Comparison of ENCODE assay signal across 29 cellular contexts in genomic region chr1:60906039-60906438, GRCh38.
"Had no signal": no experiment of that assay in that cellular context is flagged by ENCODE, and none has a peak within 500 bp of the region (broad histone marks: within the 10 kb centered on the region; RNA-seq: fewer than 3 reads in every experiment).

No MANE protein-coding gene starts in this region.

- H3K4me1 Mint-ChIP-seq: activated CD4-positive, alpha-beta memory T cell treated with anti-CD3 and anti-CD28 coated beads, Interleukin-2, amount 10 ng/mL, durations not matched to agents 7 days and 5 days; activated CD4-positive, alpha-beta T cell treated with anti-CD3 and anti-CD28 coated beads, Interleukin-2, amount 10 ng/mL, durations not matched to agents 7 days and 5 days; activated naive CD4-positive, alpha-beta T cell treated with anti-CD3 and anti-CD28 coated beads, Interleukin-2, amount 50 U/mL, for 24 hours; activated naive CD8-positive, alpha-beta T cell treated with anti-CD3 and anti-CD28 coated beads, Interleukin-2, amount 50 U/mL, for 24 hours had no signal

- DNase-seq: activated CD4-positive, alpha-beta memory T cell treated with anti-CD3 and anti-CD28 coated beads, Interleukin-2, amount 10 ng/mL, durations not matched to agents 7 days and 5 days; activated CD4-positive, alpha-beta T cell treated with anti-CD3 and anti-CD28 coated beads, Interleukin-2, amount 10 ng/mL, durations not matched to agents 7 days and 5 days; activated CD8-positive, alpha-beta memory T cell treated with anti-CD3 and anti-CD28 coated beads, Interleukin-2, amount 50 U/mL, for 48 hours; activated gamma-delta T cell; activated naive CD8-positive, alpha-beta T cell treated with anti-CD3 and anti-CD28 coated beads, Interleukin-2, amount 50 U/mL, for 24 hours; activated T-cell treated with anti-CD3 and anti-CD28 coated beads, Interleukin-2, amount 50 U/mL, for 24 hours; amygdala; central memory CD4-positive, alpha-beta T cell; effector CD8-positive, alpha-beta T cell; esophagus squamous epithelium; kidney glomerular epithelial cell; left lung; ovary; retina; stimulated activated CD4-positive, alpha-beta T cell treated with anti-CD3 and anti-CD28 coated beads, Interleukin-12 subunit alpha, Interleukin-12 subunit beta, amount 100 ng/mL, for 4 hours; stimulated activated CD4-positive, alpha-beta T cell treated with anti-CD3 and anti-CD28 coated beads, Interleukin-4, amount 100 ng/mL, for 1 hour; T-helper 1 cell; uterus had no signal

- H3K36me3 Mint-ChIP-seq: activated naive CD4-positive, alpha-beta T cell treated with anti-CD3 and anti-CD28 coated beads, Interleukin-2, amount 50 U/mL, for 24 hours had no signal

- H3K27me3 ChIP-seq: breast epithelium, esophagus squamous epithelium, hepatocyte, left lung, ovary, uterus had no signal

- H3K4me3 ChIP-seq: breast epithelium, esophagus squamous epithelium, hepatocyte, left lung, lung, ovary, prostate gland, skin epidermis, thoracic aorta, uterus had no signal

- H3K4me1 ChIP-seq: left lung, prostate gland had no signal

- H3K27me3 Mint-ChIP-seq: activated naive CD4-positive, alpha-beta T cell treated with anti-CD3 and anti-CD28 coated beads, Interleukin-2, amount 50 U/mL, for 24 hours; activated naive CD8-positive, alpha-beta T cell treated with anti-CD3 and anti-CD28 coated beads, Interleukin-2, amount 50 U/mL, for 24 hours; stimulated activated naive CD8-positive, alpha-beta T cell treated with anti-CD3 and anti-CD28 coated beads, Interleukin-15, Interleukin-2, amounts not matched to agents 100 ng/mL and 50 ng/mL, for 24 hours; type B pancreatic cell had no signal

- H3K27ac ChIP-seq: breast epithelium, epithelial cell of prostate, esophagus squamous epithelium, hepatocyte, left lung, ovary, prostate gland, skin epidermis, uterus had no signal

- H3K27ac Mint-ChIP-seq: activated CD4-positive, alpha-beta memory T cell treated with anti-CD3 and anti-CD28 coated beads, Interleukin-2, amount 10 ng/mL, durations not matched to agents 7 days and 5 days; activated CD4-positive, alpha-beta T cell treated with anti-CD3 and anti-CD28 coated beads, Interleukin-2, amount 10 ng/mL, durations not matched to agents 7 days and 5 days; activated naive CD4-positive, alpha-beta T cell treated with anti-CD3 and anti-CD28 coated beads, Interleukin-2, amount 50 U/mL, for 24 hours; activated naive CD8-positive, alpha-beta T cell treated with anti-CD3 and anti-CD28 coated beads, Interleukin-2, amount 50 U/mL, for 24 hours; activated T-cell treated with anti-CD3 and anti-CD28 coated beads, Interleukin-2, amount 50 U/mL, for 24 hours; stimulated activated naive CD8-positive, alpha-beta T cell treated with anti-CD3 and anti-CD28 coated beads, Interleukin-15, Interleukin-2, amounts not matched to agents 100 ng/mL and 50 ng/mL, for 24 hours; type B pancreatic cell had no signal

- H3K9me3 ChIP-seq: breast epithelium, esophagus squamous epithelium, left lung, ovary, prostate gland, thoracic aorta, uterus had no signal

- H3K4me3 Mint-ChIP-seq: activated CD4-positive, alpha-beta memory T cell treated with anti-CD3 and anti-CD28 coated beads, Interleukin-2, amount 10 ng/mL, durations not matched to agents 7 days and 5 days; activated CD4-positive, alpha-beta T cell treated with anti-CD3 and anti-CD28 coated beads, Interleukin-2, amount 10 ng/mL, durations not matched to agents 7 days and 5 days; activated naive CD4-positive, alpha-beta T cell treated with anti-CD3 and anti-CD28 coated beads, Interleukin-2, amount 50 U/mL, for 24 hours; activated naive CD8-positive, alpha-beta T cell treated with anti-CD3 and anti-CD28 coated beads, Interleukin-2, amount 50 U/mL, for 24 hours; activated T-cell treated with anti-CD3 and anti-CD28 coated beads, Interleukin-2, amount 50 U/mL, for 24 hours; nephron; stimulated activated naive CD8-positive, alpha-beta T cell treated with anti-CD3 and anti-CD28 coated beads, Interleukin-15, Interleukin-2, amounts not matched to agents 100 ng/mL and 50 ng/mL, for 24 hours; type B pancreatic cell had no signal

- H3K36me3 ChIP-seq: breast epithelium, esophagus squamous epithelium, left lung, ovary, prostate gland, thoracic aorta, uterus had no signal

- H3K9me3 Mint-ChIP-seq: activated CD4-positive, alpha-beta memory T cell treated with anti-CD3 and anti-CD28 coated beads, Interleukin-2, amount 10 ng/mL, durations not matched to agents 7 days and 5 days; activated CD4-positive, alpha-beta T cell treated with anti-CD3 and anti-CD28 coated beads, Interleukin-2, amount 10 ng/mL, durations not matched to agents 7 days and 5 days; activated naive CD4-positive, alpha-beta T cell treated with anti-CD3 and anti-CD28 coated beads, Interleukin-2, amount 50 U/mL, for 24 hours; activated naive CD8-positive, alpha-beta T cell treated with anti-CD3 and anti-CD28 coated beads, Interleukin-2, amount 50 U/mL, for 24 hours; activated T-cell treated with anti-CD3 and anti-CD28 coated beads, Interleukin-2, amount 50 U/mL, for 24 hours; nephron; stimulated activated naive CD8-positive, alpha-beta T cell treated with anti-CD3 and anti-CD28 coated beads, Interleukin-15, Interleukin-2, amounts not matched to agents 100 ng/mL and 50 ng/mL, for 24 hours had no signal
